In genomic region chr16:1964506-1965471, GRCh38 we compare ENCODE assay signal across 1 cellular context.
TF ChIP-seq lines count a peak whose summit lies in the region.

Gene RPS2, minus strand, starts transcription at chr16:1964826. Its CDS starts 201 bp downstream, at chr16:1964625.

TF ChIP-seq in HEK293, 187 proteins besides CTCF, POLR2A, EP300 and RAD21 (continued from another document):
- no peak; the same call in 1 of the 2 replicates for TF ChIP-seq ZNF518A (tag by site-specific recombination; conservative IDR thresholded peaks at IDR 0.05; ENCODE audit: low read depth)
- no peak for TF ChIP-seq ZNF837 (tag by site-specific recombination; IDR thresholded peaks at IDR 0.05)
- no peak for TF ChIP-seq ZNF555 (tag by site-specific recombination; conservative IDR thresholded peaks at IDR 0.05)
- TF ChIP-seq ZNF169 (tag by site-specific recombination; IDR thresholded peaks at IDR 0.05) = no peak
- TF ChIP-seq SCRT2 (tag by site-specific recombination; IDR thresholded peaks at IDR 0.05) = peak; percentile 60
- no peak for TF ChIP-seq ZFP3 (tag by site-specific recombination; IDR thresholded peaks at IDR 0.05; ENCODE audit: low read depth)
- no peak for TF ChIP-seq ZSCAN18 (tag by site-specific recombination; IDR thresholded peaks at IDR 0.05)
- no peak for TF ChIP-seq ZNF549 (tag by site-specific recombination; IDR thresholded peaks at IDR 0.05)
- TF ChIP-seq ZNF639 (tag by site-specific recombination; IDR thresholded peaks at IDR 0.05) = peak; percentile 71
- TF ChIP-seq ZNF394 (tag by site-specific recombination; IDR thresholded peaks at IDR 0.05; ENCODE audit: borderline replicate concordance) = peak; percentile 75
- no peak for TF ChIP-seq ZBTB10 (tag by site-specific recombination; IDR thresholded peaks at IDR 0.05)
- TF ChIP-seq SALL2 (tag by site-specific recombination; IDR thresholded peaks at IDR 0.05; ENCODE audit: borderline replicate concordance) = no peak
- TF ChIP-seq KLF16 (tag by site-specific recombination; IDR thresholded peaks at IDR 0.05) = peak; percentile 87
- no peak for TF ChIP-seq ZNF19 (tag by site-specific recombination; IDR thresholded peaks at IDR 0.05; ENCODE audit: low read depth)
- TF ChIP-seq KLF17 (tag by site-specific recombination; IDR thresholded peaks at IDR 0.05) = peak; percentile 67; the same call in 1 of the 2 replicates
- no peak; the same call in 1 of the 2 replicates for TF ChIP-seq WT1 (tag by site-specific recombination; IDR thresholded peaks at IDR 0.05)
- TF ChIP-seq REPIN1 (tag by site-specific recombination; IDR thresholded peaks at IDR 0.05; ENCODE audit: low read depth) = peak; percentile 63; the same call in 1 of the 2 replicates
- TF ChIP-seq ZFP37 (tag by site-specific recombination; IDR thresholded peaks at IDR 0.05) = no peak; the same call in 1 of the 2 replicates
- TF ChIP-seq OSR2 (tag by site-specific recombination; IDR thresholded peaks at IDR 0.05) = peak; percentile 31; the same call in 1 of the 2 replicates
- TF ChIP-seq ZNF423 (tag by site-specific recombination; IDR thresholded peaks at IDR 0.05) = no peak
- no peak for TF ChIP-seq ZNF292 (tag by site-specific recombination; IDR thresholded peaks at IDR 0.05; ENCODE audit: borderline replicate concordance, low read depth)
- no peak for TF ChIP-seq ZNF701 (tag by site-specific recombination; IDR thresholded peaks at IDR 0.05)
- peak; percentile 70 for TF ChIP-seq PATZ1 (tag by site-specific recombination; IDR thresholded peaks at IDR 0.05)
- no peak for TF ChIP-seq ZNF302 (tag by site-specific recombination; IDR thresholded peaks at IDR 0.05; ENCODE audit: low read depth)
- TF ChIP-seq ZNF184 (tag by site-specific recombination; IDR thresholded peaks at IDR 0.05) = no peak
- TF ChIP-seq AEBP2 (tag by site-specific recombination; IDR thresholded peaks at IDR 0.05; ENCODE audit: borderline replicate concordance) = no peak
- no peak for TF ChIP-seq ZNF624 (tag by site-specific recombination; IDR thresholded peaks at IDR 0.05)
- 0 out of 2 replicates have a peak, but pooled peaks have one; percentile 28 for TF ChIP-seq ZNF843 (tag by site-specific recombination; IDR thresholded peaks at IDR 0.05)
- no peak for TF ChIP-seq ZNF747 (tag by site-specific recombination; IDR thresholded peaks at IDR 0.05)
- 0 out of 2 replicates have a peak, but pooled peaks have one; percentile 27 for TF ChIP-seq ZNF596 (tag by site-specific recombination; IDR thresholded peaks at IDR 0.05)
- 0 out of 2 replicates have a peak, but pooled peaks have one; percentile 42 for TF ChIP-seq ZNF324 (tag by site-specific recombination; IDR thresholded peaks at IDR 0.05)
- TF ChIP-seq ZNF768 (tag by site-specific recombination; IDR thresholded peaks at IDR 0.05) = no peak
- TF ChIP-seq TSHZ1 (tag by site-specific recombination; IDR thresholded peaks at IDR 0.05; ENCODE audit: borderline replicate concordance) = peak; percentile 59; the same call in 1 of the 2 replicates
- TF ChIP-seq ZNF132 (tag by site-specific recombination; IDR thresholded peaks at IDR 0.05; ENCODE audit: borderline replicate concordance) = no peak
- 0 out of 2 replicates have a peak, but pooled peaks have one; percentile 51 for TF ChIP-seq PBX3 (CRISPR knock-in tag; IDR thresholded peaks at IDR 0.05)
- no peak for TF ChIP-seq GLIS1 (tag by site-specific recombination; IDR thresholded peaks at IDR 0.05)
- TF ChIP-seq OVOL3 (tag by site-specific recombination; IDR thresholded peaks at IDR 0.05) = no peak
- TF ChIP-seq ZNF335 (tag by site-specific recombination; conservative IDR thresholded peaks at IDR 0.05) = peak; percentile 95
- TF ChIP-seq ZNF654 (tag by site-specific recombination; IDR thresholded peaks at IDR 0.05; ENCODE audit: low read depth) = no peak
